Comparison of ENCODE assay signal across 27 cellular contexts in genomic region chr17:1635675-1636465, GRCh38. TPM values are rescaled to one million over a fixed set of nuclear protein-coding genes. Genes with fewer than 3 reads are reported as not detected.
"Had no signal": no experiment of that assay in that cellular context is flagged by ENCODE, and none has a peak within 500 bp of the region (broad histone marks: within the 10 kb centered on the region; RNA-seq: fewer than 3 reads in every experiment).

No MANE protein-coding gene starts in this region.

- DNase-seq: activated CD4-positive, alpha-beta memory T cell treated with anti-CD3 and anti-CD28 coated beads, Interleukin-2, amount 10 ng/mL, durations not matched to agents 7 days and 5 days; activated CD4-positive, alpha-beta T cell treated with anti-CD3 and anti-CD28 coated beads for 1 hour; activated CD4-positive, alpha-beta T cell treated with anti-CD3 and anti-CD28 coated beads, Interleukin-2, amount 10 ng/mL, durations not matched to agents 7 days and 5 days; activated gamma-delta T cell treated with Interleukin-2 at 50 U/mL for 16 hours; activated T-cell treated with anti-CD3 and anti-CD28 coated beads, Interleukin-2, amount 50 U/mL, for 4 hours; amygdala; caudate nucleus; foreskin keratinocyte; hypothalamus; immature natural killer cell; kidney; left colon; naive B cell; nephron progenitor cell; pancreas; retina; stimulated activated CD4-positive, alpha-beta T cell treated with anti-CD3 and anti-CD28 coated beads, Interleukin-2, amount 100 ng/mL, for 24 hours; stimulated activated naive CD8-positive, alpha-beta T cell treated with anti-CD3 and anti-CD28 coated beads, Interleukin-15, Interleukin-2, amounts not matched to agents 100 U/mL and 50 U/mL, for 24 hours; substantia nigra; T-helper 17 cell; T1000; upper lobe of right lung had no signal

- H3K27ac ChIP-seq: esophagus muscularis mucosa, foreskin keratinocyte, pancreas, prostate gland, upper lobe of right lung had no signal

- H3K4me1 ChIP-seq: esophagus muscularis mucosa, foreskin keratinocyte, prostate gland had no signal

- H3K27me3 ChIP-seq: esophagus muscularis mucosa, heart left ventricle, pancreas, upper lobe of right lung had no signal

- ATAC-seq: activated T-cell treated with anti-CD3 and anti-CD28 coated beads, Interleukin-2, amount 50 U/mL, for 4 hours; activated T-helper 17 cell treated with anti-CD3 and anti-CD28 coated beads, Interleukin-2, amount 50 U/mL, for 72 hours; foreskin keratinocyte; left colon; pancreas; stimulated activated naive CD8-positive, alpha-beta T cell treated with anti-CD3 and anti-CD28 coated beads, Interleukin-15, Interleukin-2, amounts not matched to agents 100 U/mL and 50 U/mL, for 24 hours; T-helper 17 cell; upper lobe of right lung had no signal

- H3K9me3 ChIP-seq: esophagus muscularis mucosa, heart left ventricle, pancreas, prostate gland, upper lobe of right lung had no signal

- H3K4me3 ChIP-seq: esophagus muscularis mucosa, heart left ventricle, pancreas, prostate gland, smooth muscle cell, upper lobe of right lung had no signal

- FAIRE-seq: kidney, pancreas had no signal

- H3K4me2 ChIP-seq: smooth muscle cell had no signal

- H3K36me3 ChIP-seq: pancreas, prostate gland had no signal

RNA-seq across cellular contexts. Expression of gene SCARF1, which starts 9.7 kb away (rescaled TPM):
- total RNA-seq: foreskin keratinocyte had no signal
